1 cellular context compared by ENCODE assay signal in the genomic region with DNA sequence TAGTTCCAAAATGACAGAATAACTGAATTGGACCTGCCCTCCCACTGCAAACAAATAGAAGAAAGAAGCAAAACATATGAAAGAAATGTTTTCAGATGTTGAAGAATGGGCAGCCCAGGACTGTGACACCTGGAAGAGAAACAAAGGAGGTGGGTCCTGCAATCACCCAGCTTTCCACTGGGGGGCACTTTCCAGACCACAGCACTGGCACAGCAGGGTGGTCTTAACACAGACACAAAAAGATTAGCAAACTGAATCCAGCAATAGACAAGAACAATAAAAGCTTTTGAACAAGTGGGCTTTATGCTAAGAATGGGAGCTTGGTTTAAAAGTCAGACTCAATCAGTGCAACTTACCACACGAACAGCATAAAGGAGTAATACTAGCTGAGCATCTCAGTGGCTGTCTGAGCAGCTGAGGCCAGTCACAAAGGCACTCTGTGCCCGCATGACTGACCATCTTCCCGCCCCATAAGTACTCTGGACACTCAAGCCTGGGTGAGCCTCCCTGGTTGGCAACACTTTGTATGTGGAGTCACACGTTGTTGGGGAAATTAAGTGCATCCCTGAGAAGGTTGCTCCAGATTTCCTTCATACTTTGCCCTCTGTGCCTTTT.
TF ChIP-seq lines count a peak whose summit lies in the region.

No MANE protein-coding gene starts in this region.

TF ChIP-seq in endothelial cell of umbilical vein, 7 proteins besides CTCF, POLR2A, EP300 and RAD21 (continued from another document):
- no peak for TF ChIP-seq MYC (IDR thresholded peaks at IDR 0.05; ENCODE audit: low read depth, low read length)
- TF ChIP-seq GATA2 (IDR thresholded peaks at IDR 0.05; ENCODE audit: insufficient read depth, insufficient read length, low read depth, low read length), result no peak
- no peak for TF ChIP-seq JUN (IDR thresholded peaks at IDR 0.05; ENCODE audit: borderline replicate concordance, insufficient read depth, insufficient read length, low read depth)
- TF ChIP-seq, protein P1, sequence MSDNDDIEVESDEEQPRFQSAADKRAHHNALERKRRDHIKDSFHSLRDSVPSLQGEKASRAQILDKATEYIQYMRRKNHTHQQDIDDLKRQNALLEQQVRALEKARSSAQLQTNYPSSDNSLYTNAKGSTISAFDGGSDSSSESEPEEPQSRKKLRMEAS (IDR thresholded peaks at IDR 0.05; ENCODE audit: insufficient read depth, insufficient read length), result no peak
